Comparison of ENCODE assay signal across 1 cellular context in genomic region chr10:109237050-109237449, GRCh38.
TF ChIP-seq lines count a peak whose summit lies in the region.

No MANE protein-coding gene starts in this region.

TF ChIP-seq in HepG2, 621 proteins besides CTCF, POLR2A, EP300 and RAD21 (continued from another document):
- TF ChIP-seq ZBTB49 (CRISPR knock-in tag; IDR thresholded peaks at IDR 0.05; ENCODE audit: borderline replicate concordance), result no peak
TF ChIP-seq in HepG2: peak in this region for 2.
